Comparison of ENCODE assay signal across 9 cellular contexts in the genomic region with DNA sequence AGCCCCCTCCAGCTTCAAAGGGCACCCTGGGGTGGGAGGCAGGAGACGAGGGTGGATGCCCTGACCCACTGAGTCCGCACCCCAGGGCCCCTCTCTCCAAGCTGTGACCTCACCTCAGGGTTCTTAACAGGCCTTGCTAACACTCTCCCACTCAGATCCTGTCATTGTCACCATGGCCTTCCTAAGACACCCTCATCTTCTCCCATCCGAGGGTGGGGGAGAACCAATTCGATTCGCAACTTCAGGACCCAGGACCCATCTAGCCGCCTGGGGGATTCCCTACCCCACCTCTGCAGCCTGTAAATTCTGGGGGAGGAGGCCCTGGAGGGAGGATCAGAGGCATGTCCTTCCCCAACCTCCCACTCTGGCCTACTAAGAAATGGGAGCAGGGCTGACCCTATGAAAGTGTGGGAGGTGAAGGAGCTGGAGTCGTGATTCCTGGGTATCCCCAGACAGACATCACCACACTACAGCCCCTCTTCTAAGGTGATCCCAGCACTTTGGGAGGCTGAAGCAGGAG. TPM values are rescaled to one million over a fixed set of nuclear protein-coding genes. Genes with fewer than 3 reads are reported as not detected.
DNase-seq lines count a peak whose midpoint lies in the region; ATAC-seq and TF ChIP-seq lines count a peak whose summit lies in the region.
"Had no signal": no experiment of that assay in that cellular context is flagged by ENCODE, and none has a peak within 500 bp of the region (broad histone marks: within the 10 kb centered on the region; RNA-seq: fewer than 3 reads in every experiment).

No MANE protein-coding gene starts in this region.

- H3K4me1 ChIP-seq in Panc1 (ENCODE audit: control insufficient read depth, insufficient read depth, low read length) (peaks cover 16% of the 10 kb centered on the region), iPS-15b (ENCODE audit: control insufficient read depth, insufficient read depth, low read length) (peaks cover 3% of the 10 kb centered on the region)

- POLR2A ChIA-PET in AG04450 (lab: Yijun Ruan, JAX) (interaction anchor here (0.9 to 3.2 kb wide), 5 partner anchors 8 to 158 kb away, joined by 3 to 19 read pairs (median 4); partner anchors contain the start of genes SUFU and TRIM8), Panc1 (lab: Charles Lee) (no interaction called here), HEK293T (lab: Yijun Ruan, JAX) (interaction anchor here (0.9 kb wide), 1 partner anchor 12 kb away, joined by 3 read pairs; no protein-coding TSS in a partner anchor)

- H3K27ac ChIP-seq in AG04450 (ENCODE audit: low read depth, low read length) (peak overlapping the region; percentile 21), Panc1 (ENCODE audit: low read length) (no peak overlapping the region)

- in situ Hi-C loops in Panc1 (cut with HindIII; ENCODE audit: low pct_unique_long_range_greater_than_20kb, low sequenced_read_pairs), result no loop called here

- H3K36me3 ChIP-seq in Panc1 (ENCODE audit: control insufficient read depth, insufficient read depth, low read length) (no peaks in the 10 kb centered on the region), iPS-15b (ENCODE audit: control insufficient read depth, insufficient read depth, low read length) (peaks cover 10% of the 10 kb centered on the region)

- ATAC-seq in GM21423 (IDR thresholded peaks at IDR 0.05; ENCODE audit: unreplicated experiment) (peak; percentile 16), Panc1 (0 out of 2 replicates have a peak, but pooled peaks have one; percentile 19)

- TF ChIP-seq CTCF in AG04450 (IDR thresholded peaks at IDR 0.05; ENCODE audit: low read depth, low read length) (no peak), Panc1 (IDR thresholded peaks at IDR 0.05) (no peak)

- DNase-seq in AG04450 (ENCODE audit: low read depth, low spot score) (no peak), Panc1 (ENCODE audit: low read depth, low spot score) (no peak), GM03348 (ENCODE audit: low spot score) (no peak), medulla oblongata (ENCODE audit: extremely low spot score) (no peak), HEK293T (ENCODE audit: extremely low spot score) (no peak), T1000 (lab: John Stamatoyannopoulos, UW) (no peak)

- no peak overlapping the region for H3K9ac ChIP-seq in iPS-15b (ENCODE audit: low read depth, low read length)

- H3K4me3 ChIP-seq in AG04450 (ENCODE audit: low read depth, low read length) (no peak overlapping the region), Panc1 (ENCODE audit: low read depth in 2 of 2, low read length in 2 of 2) (no peak overlapping the region), iPS-15b (ENCODE audit: low read depth, low read length) (peak overlapping the region; percentile 13)
- H3K4me3 ChIP-seq: adrenal gland had no signal

- no peaks in the 10 kb centered on the region for H3K27me3 ChIP-seq in AG04450 (ENCODE audit: control insufficient read depth, insufficient read depth, low read length)
- H3K27me3 ChIP-seq in Panc1 (ENCODE audit: control insufficient read depth, insufficient read depth, low read length), result no peaks in the 10 kb centered on the region
- H3K27me3 ChIP-seq in iPS-15b (ENCODE audit: control insufficient read depth, insufficient read depth, low read length), result no peaks in the 10 kb centered on the region
- H3K27me3 ChIP-seq: adrenal gland had no signal

- intact Hi-C loops in Panc1 (cut with micrococcal nuclease; ENCODE audit: unreplicated experiment), result no loop called here

- BruUV-seq in Panc1 (replicated peaks; lab: Mats Ljungman, UMichigan), result no TSS peak

- H3K9me3 ChIP-seq in AG04450 (ENCODE audit: control insufficient read depth, insufficient read depth, low read length), result no peaks in the 10 kb centered on the region; the same call in 1 of the 2 replicates
- no peaks in the 10 kb centered on the region for H3K9me3 ChIP-seq in Panc1 (ENCODE audit: control insufficient read depth, insufficient read depth, low read depth, low read length)
- H3K9me3 ChIP-seq in iPS-15b (ENCODE audit: control insufficient read depth, insufficient read depth, low read length), result no peaks in the 10 kb centered on the region
- H3K9me3 ChIP-seq: adrenal gland had no signal

- CTCF ChIA-PET in AG04450 (lab: Charles Lee), result no interaction called here
- CTCF ChIA-PET in Panc1 (lab: Charles Lee), result no interaction called here
- CTCF ChIA-PET in HEK293T (lab: Yijun Ruan, JAX), result interaction anchor here (2.2 kb wide), 1 partner anchor 9 kb away, joined by 11 read pairs; no protein-coding TSS in a partner anchor

TF ChIP-seq in HEK293T, 16 proteins besides CTCF, POLR2A, EP300 and RAD21:
- TF ChIP-seq SUZ12 (IDR thresholded peaks at IDR 0.05) (no peak), ARNT (IDR thresholded peaks at IDR 0.05) (no peak), ZNF384 (IDR thresholded peaks at IDR 0.05) (no peak), CTBP1 (IDR thresholded peaks at IDR 0.05; ENCODE audit: borderline replicate concordance) (no peak), NFRKB (IDR thresholded peaks at IDR 0.05) (no peak), PKNOX1 (IDR thresholded peaks at IDR 0.05) (no peak), SP1 (IDR thresholded peaks at IDR 0.05) (no peak), TARDBP (IDR thresholded peaks at IDR 0.05) (no peak), HDGF (IDR thresholded peaks at IDR 0.05; ENCODE audit: borderline replicate concordance) (no peak), BHLHE40 (IDR thresholded peaks at IDR 0.05; ENCODE audit: borderline replicate concordance) (no peak), FOXM1 (IDR thresholded peaks at IDR 0.05; ENCODE audit: borderline replicate concordance) (no peak), FOXK2 (IDR thresholded peaks at IDR 0.05) (no peak), L3MBTL2 (conservative IDR thresholded peaks at IDR 0.05) (no peak), ELF4 (IDR thresholded peaks at IDR 0.05) (no peak), FOXA1 (IDR thresholded peaks at IDR 0.05) (no peak), LEF1 (IDR thresholded peaks at IDR 0.05; ENCODE audit: borderline replicate concordance) (no peak)

RNA-seq across cellular contexts. Expression of gene TRIM8, which starts 17.4 kb away (rescaled TPM):
- 66.8 and 80.9 TPM in 2 replicates for polyA plus RNA-seq in AG04450 (2011; rRNA removed)
- polyA minus RNA-seq in AG04450 (2011; rRNA and poly(A)+ RNA removed), result 52.9 and 60.1 TPM in 2 replicates
- total RNA-seq in Panc1 (2021; ENCODE audit: unreplicated experiment), result 54.4 TPM
- 64.3 TPM for polyA plus RNA-seq in Panc1 (2012; ENCODE audit: insufficient read length)

RNA-seq across cellular contexts. Expression of gene ARL3, which starts 52.5 kb away (rescaled TPM):
- 16.5 and 19.2 TPM in 2 replicates for polyA plus RNA-seq in AG04450 (2011; rRNA removed)
- polyA minus RNA-seq in AG04450 (2011; rRNA and poly(A)+ RNA removed), result 4.9 and 6.3 TPM in 2 replicates
- 20.7 TPM for total RNA-seq in Panc1 (2021; ENCODE audit: unreplicated experiment)
- polyA plus RNA-seq in Panc1 (2012; ENCODE audit: insufficient read length), result 19.3 TPM

RNA-seq across cellular contexts. Expression of gene SFXN2, which starts 52.8 kb away (rescaled TPM):
- 6.5 and 7.2 TPM in 2 replicates for polyA plus RNA-seq in AG04450 (2011; rRNA removed)
- polyA minus RNA-seq in AG04450 (2011; rRNA and poly(A)+ RNA removed), result 11.3 and 13.1 TPM in 2 replicates
- 11.6 TPM for total RNA-seq in Panc1 (2021; ENCODE audit: unreplicated experiment)
- polyA plus RNA-seq in Panc1 (2012; ENCODE audit: insufficient read length), result 4.0 TPM
